Comparison of ENCODE assay signal across 1 cellular context in the genomic region with DNA sequence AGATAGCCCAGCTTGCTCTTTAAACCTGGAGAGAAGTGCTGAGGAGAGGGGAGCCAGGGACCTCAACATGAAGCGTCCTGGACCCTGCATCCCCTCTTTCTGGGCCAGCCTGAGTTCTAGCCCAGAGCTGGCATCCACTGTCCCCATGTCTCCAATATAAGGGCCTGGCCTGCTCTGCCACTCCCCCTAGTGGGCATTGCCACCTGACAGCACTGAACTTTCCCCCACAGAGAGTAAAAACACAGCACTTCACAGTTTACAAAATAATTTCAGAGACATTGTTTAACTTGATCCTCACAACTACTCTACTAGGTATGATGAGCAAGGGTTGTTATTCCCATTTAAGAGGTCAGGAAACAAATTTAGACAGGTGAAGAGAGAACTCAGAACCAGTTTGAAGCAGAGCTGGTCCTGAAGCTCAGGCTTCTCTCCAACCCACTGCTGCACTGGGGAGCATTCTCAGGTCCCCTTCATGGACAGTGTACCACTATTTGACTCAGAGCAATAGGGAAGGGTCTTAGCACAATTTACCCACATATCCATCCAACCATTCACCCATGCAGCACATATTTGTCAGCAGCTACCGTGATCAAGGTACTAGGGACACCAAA.
TF ChIP-seq lines count a peak whose summit lies in the region.

No MANE protein-coding gene starts in this region.

TF ChIP-seq in H1, 55 proteins besides CTCF, POLR2A, EP300 and RAD21:
- TF ChIP-seq JUN (IDR thresholded peaks at IDR 0.05; ENCODE audit: low read depth, low read length): no peak
- no peak for TF ChIP-seq TAF7 (optimal IDR thresholded peaks at IDR 0.05; ENCODE audit: borderline replicate concordance, low read depth, low read length)
TF ChIP-seq in H1: peak in this region for 0.
